Comparison of ENCODE assay signal across 1 cellular context in genomic region chr14:23285530-23286019, GRCh38.
TF ChIP-seq lines count a peak whose summit lies in the region.

No MANE protein-coding gene starts in this region.

TF ChIP-seq in liver, 16 proteins besides CTCF, POLR2A, EP300 and RAD21 (continued from another document):
- TF ChIP-seq, protein P1, sequence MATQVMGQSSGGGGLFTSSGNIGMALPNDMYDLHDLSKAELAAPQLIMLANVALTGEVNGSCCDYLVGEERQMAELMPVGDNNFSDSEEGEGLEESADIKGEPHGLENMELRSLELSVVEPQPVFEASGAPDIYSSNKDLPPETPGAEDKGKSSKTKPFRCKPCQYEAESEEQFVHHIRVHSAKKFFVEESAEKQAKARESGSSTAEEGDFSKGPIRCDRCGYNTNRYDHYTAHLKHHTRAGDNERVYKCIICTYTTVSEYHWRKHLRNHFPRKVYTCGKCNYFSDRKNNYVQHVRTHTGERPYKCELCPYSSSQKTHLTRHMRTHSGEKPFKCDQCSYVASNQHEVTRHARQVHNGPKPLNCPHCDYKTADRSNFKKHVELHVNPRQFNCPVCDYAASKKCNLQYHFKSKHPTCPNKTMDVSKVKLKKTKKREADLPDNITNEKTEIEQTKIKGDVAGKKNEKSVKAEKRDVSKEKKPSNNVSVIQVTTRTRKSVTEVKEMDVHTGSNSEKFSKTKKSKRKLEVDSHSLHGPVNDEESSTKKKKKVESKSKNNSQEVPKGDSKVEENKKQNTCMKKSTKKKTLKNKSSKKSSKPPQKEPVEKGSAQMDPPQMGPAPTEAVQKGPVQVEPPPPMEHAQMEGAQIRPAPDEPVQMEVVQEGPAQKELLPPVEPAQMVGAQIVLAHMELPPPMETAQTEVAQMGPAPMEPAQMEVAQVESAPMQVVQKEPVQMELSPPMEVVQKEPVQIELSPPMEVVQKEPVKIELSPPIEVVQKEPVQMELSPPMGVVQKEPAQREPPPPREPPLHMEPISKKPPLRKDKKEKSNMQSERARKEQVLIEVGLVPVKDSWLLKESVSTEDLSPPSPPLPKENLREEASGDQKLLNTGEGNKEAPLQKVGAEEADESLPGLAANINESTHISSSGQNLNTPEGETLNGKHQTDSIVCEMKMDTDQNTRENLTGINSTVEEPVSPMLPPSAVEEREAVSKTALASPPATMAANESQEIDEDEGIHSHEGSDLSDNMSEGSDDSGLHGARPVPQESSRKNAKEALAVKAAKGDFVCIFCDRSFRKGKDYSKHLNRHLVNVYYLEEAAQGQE (IDR thresholded peaks at IDR 0.05): no peak
